Comparison of ENCODE assay signal across 8 cellular contexts in genomic region chr5:65879668-65880256, GRCh38. TPM values are rescaled to one million over a fixed set of nuclear protein-coding genes. Genes with fewer than 3 reads are reported as not detected.
DNase-seq lines count a peak whose midpoint lies in the region.
"Not testable (repeated sequence)": the region's sequence is repeated elsewhere in the genome, so short reads cannot be mapped to it uniquely, and the experiment has no call there.

No MANE protein-coding gene starts in this region.

- H3K27me3 Mint-ChIP-seq in activated naive CD4-positive, alpha-beta T cell treated with anti-CD3 and anti-CD28 coated beads for 36 hours (ENCODE audit: low read depth) = not testable (repeated sequence)

- H3K27me3 ChIP-seq in MG63 = not testable (repeated sequence)

- not testable (repeated sequence) for H3K9me3 Mint-ChIP-seq in activated naive CD4-positive, alpha-beta T cell treated with anti-CD3 and anti-CD28 coated beads for 36 hours

- H3K4me1 Mint-ChIP-seq in activated naive CD4-positive, alpha-beta T cell treated with anti-CD3 and anti-CD28 coated beads for 36 hours (ENCODE audit: low read depth) = not testable (repeated sequence)

- not testable (repeated sequence) for H3K27ac Mint-ChIP-seq in activated naive CD4-positive, alpha-beta T cell treated with anti-CD3 and anti-CD28 coated beads for 36 hours

- not testable (repeated sequence) for H3K4me3 Mint-ChIP-seq in activated naive CD4-positive, alpha-beta T cell treated with anti-CD3 and anti-CD28 coated beads for 36 hours

- H3K4me3 ChIP-seq in MG63 = not testable (repeated sequence)

- CTCF ChIA-PET in activated naive CD4-positive, alpha-beta T cell treated with anti-CD3 and anti-CD28 coated beads for 36 hours (lab: Charles Lee) = not testable (repeated sequence)

- H3K36me3 Mint-ChIP-seq in activated naive CD4-positive, alpha-beta T cell treated with anti-CD3 and anti-CD28 coated beads for 36 hours (ENCODE audit: low read depth) = not testable (repeated sequence)

- not testable (repeated sequence) for H3K36me3 ChIP-seq in MG63

- DNase-seq in A172 (ENCODE audit: low spot score) (peak; percentile 87), EH (ENCODE audit: low read depth) (peak; percentile 90), MG63 (peak; percentile 73), SIG-M5 treated with dmso at 0.1 percent for 504 hours (lab: John Stamatoyannopoulos, UW; ENCODE audit: unreplicated experiment) (peak; percentile 64), dedifferentiated amniotic fluid mesenchymal stem cell (ENCODE audit: extremely low spot score) (peak; percentile 58), glomerular visceral epithelial cell (ENCODE audit: extremely low spot score) (peak; percentile 78), renal cortical epithelial cell (ENCODE audit: low read depth) (peak; percentile 88)
- peak; percentile 18 for DNase-seq in activated naive CD4-positive, alpha-beta T cell treated with anti-CD3 and anti-CD28 coated beads for 36 hours

- H3K9me3 ChIP-seq in MG63 = peaks cover 15% of the 10 kb centered on the region

- intact Hi-C loops in activated naive CD4-positive, alpha-beta T cell treated with anti-CD3 and anti-CD28 coated beads for 36 hours (cut with micrococcal nuclease) = loop anchor here (2.0 kb wide), 1 partner anchor 75 kb away; no protein-coding TSS in a partner anchor

RNA-seq across cellular contexts. Expression of gene ERBIN, which starts 46.6 kb away (rescaled TPM):
- total RNA-seq in A172 (2014; rRNA removed; shearing (Covaris generic)) = 114 and 125 TPM in 2 replicates
- total RNA-seq in MG63 (2014; rRNA removed; shearing (Covaris generic); ENCODE audit: low replicate concordance) = 23.5 and 28.4 TPM in 2 replicates
- total RNA-seq in activated naive CD4-positive, alpha-beta T cell treated with anti-CD3 and anti-CD28 coated beads for 36 hours = 10 to 100 TPM; 41.9 to 42.2 TPM
- 104 and 108 TPM in 2 replicates for total RNA-seq in renal cortical epithelial cell

Comparison
In these comparisons a context has a peak if more than half of its experiments do, and no peak if none do; other contexts are left out.
1. DNase-seq: peak in every context shown above with its lines; median percentile 90 in EH; 88 in renal cortical epithelial cell; 87 in A172; 78 in glomerular visceral epithelial cell; 73 in MG63; 64 in SIG-M5 treated with dmso at 0.1 percent for 504 hours; 58 in dedifferentiated amniotic fluid mesenchymal stem cell; 18 in activated naive CD4-positive, alpha-beta T cell treated with anti-CD3 and anti-CD28 coated beads for 36 hours.